In genomic region chr22:49992921-49993648, GRCh38 we compare ENCODE assay signal across 1 cellular context.
TF ChIP-seq lines count a peak whose summit lies in the region.

No MANE protein-coding gene starts in this region.

TF ChIP-seq in HepG2, 621 proteins besides CTCF, POLR2A, EP300 and RAD21 (continued from another document):
- TF ChIP-seq FOXP4 (CRISPR knock-in tag; IDR thresholded peaks at IDR 0.05): no peak
- TF ChIP-seq PAX8 (CRISPR knock-in tag; IDR thresholded peaks at IDR 0.05; ENCODE audit: borderline replicate concordance): no peak
- TF ChIP-seq PAF1 (CRISPR knock-in tag; IDR thresholded peaks at IDR 0.05): no peak
- TF ChIP-seq ZKSCAN1 (IDR thresholded peaks at IDR 0.05; ENCODE audit: low read length): 0 out of 2 replicates have a peak, but pooled peaks have one; percentile 10
TF ChIP-seq in HepG2: peak in this region for 25.
